In genomic region chr10:124746447-124746846, GRCh38 we compare ENCODE assay signal across 1 cellular context.
TF ChIP-seq lines count a peak whose summit lies in the region.

No MANE protein-coding gene starts in this region.

TF ChIP-seq in HEK293, 187 proteins besides CTCF, POLR2A, EP300 and RAD21:
- TF ChIP-seq ZNF335 (tag by site-specific recombination; conservative IDR thresholded peaks at IDR 0.05): 0 out of 2 replicates have a peak, but pooled peaks have one; percentile 20
